Comparison of ENCODE assay signal across 1 cellular context in genomic region chrX:119750751-119751150, GRCh38. TPM values are rescaled to one million over a fixed set of nuclear protein-coding genes. Genes with fewer than 3 reads are reported as not detected.
"Had no signal": no experiment of that assay in that cellular context is flagged by ENCODE, and none has a peak within 500 bp of the region (broad histone marks: within the 10 kb centered on the region; RNA-seq: fewer than 3 reads in every experiment).

No MANE protein-coding gene starts in this region.

RNA-seq across cellular contexts. Expression of gene SOWAHD, which starts 7.6 kb away (rescaled TPM):
- total RNA-seq: ascending aorta had no signal
